ENCODE assay signal across 20 cellular contexts in the genomic region with DNA sequence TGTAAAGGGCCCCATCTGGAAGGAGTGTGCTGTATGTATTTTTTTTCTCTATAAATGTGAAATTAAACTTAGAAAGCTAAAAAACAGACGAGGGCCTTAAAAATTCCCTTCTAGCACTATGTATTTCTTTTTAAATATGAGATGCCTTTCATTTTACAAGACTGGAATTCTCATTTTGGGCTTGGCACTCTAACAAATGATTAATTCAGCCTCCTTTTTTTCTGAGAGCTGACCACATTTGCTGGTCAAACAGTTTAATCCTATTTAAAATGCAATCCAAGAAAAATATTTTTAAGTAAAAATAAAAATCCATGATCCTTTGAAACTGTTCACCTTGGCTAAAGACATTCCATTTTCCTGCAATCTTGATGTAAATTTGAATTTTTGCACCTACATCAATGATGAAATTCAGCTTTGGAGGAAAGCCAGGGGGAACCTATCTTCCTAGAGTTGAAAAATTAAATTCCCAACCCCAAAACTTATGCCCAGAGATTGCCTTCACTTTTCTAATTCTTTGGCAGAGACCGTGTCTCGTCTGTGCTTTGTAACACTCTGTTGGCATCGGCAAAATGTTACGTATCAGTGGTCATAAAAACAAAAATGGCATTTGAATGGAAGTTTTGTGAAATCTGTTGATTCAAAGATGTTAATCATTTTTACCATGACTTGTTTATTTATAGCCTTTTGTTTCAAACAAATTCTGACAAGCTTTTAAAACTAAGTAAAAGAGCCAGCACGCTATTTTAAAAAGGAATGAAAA.
DNase-seq lines count a peak whose midpoint lies in the region; FAIRE-seq and TF ChIP-seq lines count a peak whose summit lies in the region.
"Had no signal": no experiment of that assay in that cellular context is flagged by ENCODE, and none has a peak within 500 bp of the region (broad histone marks: within the 10 kb centered on the region; RNA-seq: fewer than 3 reads in every experiment).

No MANE protein-coding gene starts in this region.

- no peak for TF ChIP-seq POLR2A in H1 (IDR thresholded peaks at IDR 0.05; ENCODE audit: control extremely low read depth in 1 of 2, low read depth in 2 of 2, low read length in 2 of 2)

- peaks cover 0 to 1% of the 10 kb centered on the region in 2 experiments for H4K20me1 ChIP-seq in H1 (replicated peaks in 1 of 2; ENCODE audit: control insufficient read depth in 1 of 2, insufficient read depth in 2 of 2, low read length in 2 of 2)

- no peak overlapping the region for H2AFZ ChIP-seq in H1 (ENCODE audit: low read length)

- peaks cover 6% of the 10 kb centered on the region for H3K4me1 ChIP-seq in adipocyte (ENCODE audit: control insufficient read depth, insufficient read depth, low read length)
- no peaks in the 10 kb centered on the region for H3K4me1 ChIP-seq in H1 (replicated peaks in 1 of 4; ENCODE audit: control insufficient read depth in 3 of 4, insufficient read depth in 4 of 4, low read length in 3 of 4)
- H3K4me1 ChIP-seq: A549 had no signal

- FAIRE-seq in H1 (lab: Jason Lieb, UNC) = peak; percentile 24
- FAIRE-seq: A549, GM12891 had no signal

- no peak overlapping the region for H2BK15ac ChIP-seq in H1 (ENCODE audit: low read length)

- H3K9ac ChIP-seq in adipocyte (ENCODE audit: low read length) (no peak overlapping the region), H1 (replicated peaks in 1 of 4; ENCODE audit: extremely low read depth in 1 of 4, low read depth in 3 of 4, low read length in 3 of 4) (no peak overlapping the region)

- no peak overlapping the region for H3K4me2 ChIP-seq in H1 (ENCODE audit: insufficient read depth in 1 of 2, low read depth in 2 of 2, low read length in 2 of 2)
- H3K4me2 ChIP-seq: A549 had no signal

- in situ Hi-C loops in brain microvascular endothelial cell (cut with HindIII; ENCODE audit: low pct_ligation_motif_present, low sequenced_read_pairs) = no loop called here

- TF ChIP-seq CTCF in H1 (IDR thresholded peaks at IDR 0.05; ENCODE audit: control extremely low read depth in 1 of 3, insufficient read depth in 1 of 3, low read depth in 1 of 3, low read length in 3 of 3) (no peak), brain microvascular endothelial cell (IDR thresholded peaks at IDR 0.05; ENCODE audit: low read depth, low read length, missing control alignments) (no peak)

- WGBS in H1 (ENCODE audit: extremely low coverage in 1 of 2, insufficient coverage in 1 of 2, insufficient read length in 1 of 2, insufficient replicate concordance in 2 of 2, low coverage in 1 of 2, low lambda C conversion rate in 2 of 2, missing lambda C conversion rate in 1 of 2), 2 experiments = 90% methylated on average over 6 of the region's 6 CpGs; no CpG with 5 or more reads in 1 of the 2 experiments

- no peak overlapping the region for H3K18ac ChIP-seq in H1 (ENCODE audit: extremely low read depth, low read length)

- no peaks in the 10 kb centered on the region for H3K36me3 ChIP-seq in adipocyte (ENCODE audit: control insufficient read depth, insufficient read depth, low read length, severe bottlenecking)
- H3K36me3 ChIP-seq in H1 (ENCODE audit: control insufficient read depth in 2 of 4, insufficient read depth in 4 of 4, low read length in 3 of 4) = no peaks in the 10 kb centered on the region
- no peaks in the 10 kb centered on the region for H3K36me3 ChIP-seq in brain microvascular endothelial cell (replicated peaks)

- no peak overlapping the region for H2BK20ac ChIP-seq in H1 (ENCODE audit: low read length)

- no peak overlapping the region for H3K4me3 ChIP-seq in adipocyte (ENCODE audit: low read length)
- H3K4me3 ChIP-seq in H1 (ENCODE audit: extremely low read depth in 1 of 4, insufficient read depth in 2 of 4, low read depth in 3 of 4, low read length in 4 of 4) = no peak overlapping the region
- no peak overlapping the region for H3K4me3 ChIP-seq in brain microvascular endothelial cell (ENCODE audit: low read depth, low read length)
- H3K4me3 ChIP-seq: A549 had no signal

- no peaks in the 10 kb centered on the region for H3K79me1 ChIP-seq in H1 (ENCODE audit: low read depth, low read length)

- POLR2A ChIA-PET in H1 (lab: Charles Lee; ENCODE audit: partially characterized antibody) = interaction anchor here (0.6 kb wide), 1 partner anchor 110 kb away, joined by 3 read pairs; no protein-coding TSS in a partner anchor

- H4K91ac ChIP-seq in H1 (replicated peaks; ENCODE audit: insufficient read length, low read length) = no peak overlapping the region

- H2BK12ac ChIP-seq in H1 (ENCODE audit: low read depth, low read length) = no peak overlapping the region

- no peaks in the 10 kb centered on the region for H3K79me2 ChIP-seq in H1 (ENCODE audit: control insufficient read depth in 1 of 2, insufficient read depth in 2 of 2, low read length in 2 of 2)

- H3K9me3 ChIP-seq in adipocyte (ENCODE audit: control insufficient read depth, low read length) (no peaks in the 10 kb centered on the region), H1 (ENCODE audit: insufficient read depth in 2 of 2, low read depth in 1 of 2, low read length in 1 of 2) (no peaks in the 10 kb centered on the region)
- H3K9me3 ChIP-seq: A549 had no signal

- DNase-seq in adipocyte (ENCODE audit: low read depth) = peak; percentile 83
- DNase-seq in H1 (ENCODE audit: low read depth in 1 of 2, low spot score in 2 of 2) = no peak
- DNase-seq in myocyte (ENCODE audit: low read depth) = peak; percentile 15
- no peak for DNase-seq in NCI-H748 (lab: John Stamatoyannopoulos, UW; ENCODE audit: unreplicated experiment)
- DNase-seq in brain microvascular endothelial cell = no peak
- DNase-seq in GM19238 (ENCODE audit: insufficient read length, low spot score) = no peak
- DNase-seq in NCI-H1930 (lab: John Stamatoyannopoulos, UW) = no peak
- DNase-seq: Calu3, GF-D8, H7, Karpas-422, NCI-H1092 treated with DMSO at 0.1 percent for 48 hours, NCI-H1436 treated with DMSO at 0.1 percent for 48 hours, NCI-H2029, NCI-H446 treated with DMSO at 0.1 percent for 48 hours, NCI-H526, SHP77 had no signal

- H3K4ac ChIP-seq in H1 (replicated peaks; ENCODE audit: insufficient read length, low read depth, low read length) = no peak overlapping the region

- H2AK5ac ChIP-seq in H1 (ENCODE audit: low read depth, low read length) = no peak overlapping the region

- no peak for TF ChIP-seq EP300 in H1 (IDR thresholded peaks at IDR 0.05; ENCODE audit: borderline replicate concordance in 1 of 2, low read depth in 2 of 2, low read length in 2 of 2)

- H4K5ac ChIP-seq in H1 (ENCODE audit: insufficient read length, low read depth, low read length) = no peak overlapping the region

- CTCF ChIA-PET in H1 (lab: Charles Lee; ENCODE audit: partially characterized antibody) = no interaction called here

- H3K56ac ChIP-seq in H1 (replicated peaks; ENCODE audit: insufficient read length, low read depth, low read length) = no peak overlapping the region

- H2BK5ac ChIP-seq in H1 (ENCODE audit: low read depth, low read length) = no peak overlapping the region

- H3K23me2 ChIP-seq in H1 (ENCODE audit: low read depth, low read length) = no peaks in the 10 kb centered on the region; the same call in 1 of the 2 replicates

- H3K27me3 ChIP-seq in adipocyte (replicated peaks; ENCODE audit: control insufficient read depth, insufficient read depth, low read length) = no peaks in the 10 kb centered on the region
- no peaks in the 10 kb centered on the region for H3K27me3 ChIP-seq in H1 (replicated peaks in 1 of 4; ENCODE audit: control insufficient read depth in 3 of 4, extremely low read depth in 1 of 4, insufficient read depth in 3 of 4, low read length in 3 of 4)
- no peaks in the 10 kb centered on the region for H3K27me3 ChIP-seq in brain microvascular endothelial cell (replicated peaks)

- no peak for TF ChIP-seq RAD21 in H1 (IDR thresholded peaks at IDR 0.05 in 1 of 2, conservative IDR thresholded peaks at IDR 0.05 in 1 of 2; ENCODE audit: low read depth in 2 of 2, low read length in 2 of 2)

- H4K8ac ChIP-seq in H1 (ENCODE audit: extremely low read depth, insufficient read depth, low read length) = no peak overlapping the region

- H3K23ac ChIP-seq in H1 (ENCODE audit: insufficient read length) = no peak overlapping the region

- no peak overlapping the region for H2BK120ac ChIP-seq in H1 (replicated peaks; ENCODE audit: low read depth, low read length)

- H3K27ac ChIP-seq in H1 (ENCODE audit: low read depth, low read length) = no peak overlapping the region
- H3K27ac ChIP-seq in brain microvascular endothelial cell = no peak overlapping the region
- H3K27ac ChIP-seq: A549, RWPE1 had no signal

- no peak overlapping the region for H3K14ac ChIP-seq in H1 (ENCODE audit: insufficient read length)

TF ChIP-seq in H1, 55 proteins besides CTCF, POLR2A, EP300 and RAD21:
- TF ChIP-seq TAF1 (IDR thresholded peaks at IDR 0.05; ENCODE audit: low read depth, low read length) = no peak
- TF ChIP-seq TEAD4 (IDR thresholded peaks at IDR 0.05; ENCODE audit: low read depth, low read length) = no peak
- no peak for TF ChIP-seq FOSL1 (IDR thresholded peaks at IDR 0.05; ENCODE audit: insufficient read depth, low read depth, low read length)
- TF ChIP-seq GABPA (IDR thresholded peaks at IDR 0.05; ENCODE audit: borderline replicate concordance, insufficient read depth, low read length) = no peak
- TF ChIP-seq KDM5A (IDR thresholded peaks at IDR 0.05; ENCODE audit: low read length) = no peak
- no peak for TF ChIP-seq CEBPB (IDR thresholded peaks at IDR 0.05; ENCODE audit: low read depth, low read length)
- TF ChIP-seq EGR1 (IDR thresholded peaks at IDR 0.05; ENCODE audit: borderline replicate concordance, low read depth, low read length) = no peak
- TF ChIP-seq BRCA1 (IDR thresholded peaks at IDR 0.05; ENCODE audit: low read depth, low read length) = no peak
- TF ChIP-seq SIRT6 (IDR thresholded peaks at IDR 0.05; ENCODE audit: low read length) = no peak

Comparison
In these comparisons a context has a peak if more than half of its experiments do, and no peak if none do; other contexts are left out.
1. DNase-seq: peak in adipocyte (single experiment) and myocyte (single experiment); none in H1 (0 of 2), NCI-H748 (single experiment), brain microvascular endothelial cell (single experiment), GM19238 (single experiment) and NCI-H1930 (0 of 2).